ENCODE assay signal across 1 cellular context in the genomic region with DNA sequence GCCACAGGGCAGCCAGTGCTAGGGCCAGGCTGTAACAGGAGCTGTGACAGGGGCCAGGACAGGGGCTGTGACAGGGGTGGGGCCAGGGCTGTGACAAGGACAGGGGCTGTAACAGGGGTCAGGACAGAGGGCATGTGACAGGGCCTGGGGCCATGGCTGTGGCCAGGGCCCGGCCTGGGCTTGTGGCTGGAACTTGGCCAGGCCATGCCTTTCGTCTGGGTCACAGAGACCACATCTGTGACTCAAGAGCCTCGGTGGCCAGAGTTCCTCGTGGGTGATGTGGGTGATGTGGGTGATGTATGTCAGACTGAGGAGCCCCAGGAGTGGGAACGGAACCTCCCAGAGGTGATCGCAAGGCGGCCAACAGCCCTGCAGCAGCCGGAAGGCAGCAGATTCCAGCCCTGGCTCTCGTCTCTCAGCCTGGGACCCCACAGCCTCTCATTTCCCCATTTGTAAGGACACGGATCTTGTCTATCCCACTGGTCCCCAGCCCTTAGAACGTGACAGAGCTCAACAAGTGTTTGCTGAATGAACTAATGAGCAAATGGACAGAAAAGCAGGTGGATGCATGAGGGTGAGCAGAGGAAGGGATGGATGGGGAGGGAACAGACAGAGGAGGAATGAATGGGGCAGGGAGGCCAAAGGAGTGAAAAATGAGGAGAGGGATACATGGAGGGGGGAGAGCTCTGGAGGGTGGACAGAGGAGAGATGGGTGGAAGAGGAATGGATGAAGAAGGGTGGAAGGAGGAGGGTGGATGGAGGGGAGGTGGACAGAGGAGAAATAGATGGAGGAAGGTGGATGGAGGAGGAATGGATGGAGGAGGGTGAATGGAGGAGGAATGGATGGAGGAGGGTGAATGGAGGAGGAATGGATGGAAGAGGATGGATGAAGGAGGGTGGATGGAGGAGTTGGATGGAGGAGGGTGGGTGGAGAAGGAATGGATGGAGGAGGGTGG.
TF ChIP-seq lines count a peak whose summit lies in the region.

No MANE protein-coding gene starts in this region.

TF ChIP-seq in HepG2, 621 proteins besides CTCF, POLR2A, EP300 and RAD21 (continued from another document):
- no peak for TF ChIP-seq STAT5B (CRISPR knock-in tag; IDR thresholded peaks at IDR 0.05)
- TF ChIP-seq POLR2G (IDR thresholded peaks at IDR 0.05; ENCODE audit: low read depth, low read length), result no peak
- no peak for TF ChIP-seq ZNF720 (CRISPR knock-in tag; IDR thresholded peaks at IDR 0.05)
- no peak for TF ChIP-seq HNF4A (CRISPR knock-in tag; IDR thresholded peaks at IDR 0.05)
- no peak for TF ChIP-seq DPF2 (CRISPR knock-in tag; IDR thresholded peaks at IDR 0.05; ENCODE audit: borderline replicate concordance, low read depth)
- TF ChIP-seq REL (CRISPR knock-in tag; conservative IDR thresholded peaks at IDR 0.05), result no peak
- TF ChIP-seq, protein P1, sequence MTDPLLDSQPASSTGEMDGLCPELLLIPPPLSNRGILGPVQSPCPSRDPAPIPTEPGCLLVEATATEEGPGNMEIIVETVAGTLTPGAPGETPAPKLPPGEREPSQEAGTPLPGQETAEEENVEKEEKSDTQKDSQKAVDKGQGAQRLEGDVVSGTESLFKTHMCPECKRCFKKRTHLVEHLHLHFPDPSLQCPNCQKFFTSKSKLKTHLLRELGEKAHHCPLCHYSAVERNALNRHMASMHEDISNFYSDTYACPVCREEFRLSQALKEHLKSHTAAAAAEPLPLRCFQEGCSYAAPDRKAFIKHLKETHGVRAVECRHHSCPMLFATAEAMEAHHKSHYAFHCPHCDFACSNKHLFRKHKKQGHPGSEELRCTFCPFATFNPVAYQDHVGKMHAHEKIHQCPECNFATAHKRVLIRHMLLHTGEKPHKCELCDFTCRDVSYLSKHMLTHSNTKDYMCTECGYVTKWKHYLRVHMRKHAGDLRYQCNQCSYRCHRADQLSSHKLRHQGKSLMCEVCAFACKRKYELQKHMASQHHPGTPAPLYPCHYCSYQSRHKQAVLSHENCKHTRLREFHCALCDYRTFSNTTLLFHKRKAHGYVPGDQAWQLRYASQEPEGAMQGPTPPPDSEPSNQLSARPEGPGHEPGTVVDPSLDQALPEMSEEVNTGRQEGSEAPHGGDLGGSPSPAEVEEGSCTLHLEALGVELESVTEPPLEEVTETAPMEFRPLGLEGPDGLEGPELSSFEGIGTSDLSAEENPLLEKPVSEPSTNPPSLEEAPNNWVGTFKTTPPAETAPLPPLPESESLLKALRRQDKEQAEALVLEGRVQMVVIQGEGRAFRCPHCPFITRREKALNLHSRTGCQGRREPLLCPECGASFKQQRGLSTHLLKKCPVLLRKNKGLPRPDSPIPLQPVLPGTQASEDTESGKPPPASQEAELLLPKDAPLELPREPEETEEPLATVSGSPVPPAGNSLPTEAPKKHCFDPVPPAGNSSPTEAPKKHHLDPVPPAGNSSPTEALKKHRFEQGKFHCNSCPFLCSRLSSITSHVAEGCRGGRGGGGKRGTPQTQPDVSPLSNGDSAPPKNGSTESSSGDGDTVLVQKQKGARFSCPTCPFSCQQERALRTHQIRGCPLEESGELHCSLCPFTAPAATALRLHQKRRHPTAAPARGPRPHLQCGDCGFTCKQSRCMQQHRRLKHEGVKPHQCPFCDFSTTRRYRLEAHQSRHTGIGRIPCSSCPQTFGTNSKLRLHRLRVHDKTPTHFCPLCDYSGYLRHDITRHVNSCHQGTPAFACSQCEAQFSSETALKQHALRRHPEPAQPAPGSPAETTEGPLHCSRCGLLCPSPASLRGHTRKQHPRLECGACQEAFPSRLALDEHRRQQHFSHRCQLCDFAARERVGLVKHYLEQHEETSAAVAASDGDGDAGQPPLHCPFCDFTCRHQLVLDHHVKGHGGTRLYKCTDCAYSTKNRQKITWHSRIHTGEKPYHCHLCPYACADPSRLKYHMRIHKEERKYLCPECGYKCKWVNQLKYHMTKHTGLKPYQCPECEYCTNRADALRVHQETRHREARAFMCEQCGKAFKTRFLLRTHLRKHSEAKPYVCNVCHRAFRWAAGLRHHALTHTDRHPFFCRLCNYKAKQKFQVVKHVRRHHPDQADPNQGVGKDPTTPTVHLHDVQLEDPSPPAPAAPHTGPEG (CRISPR knock-in tag; IDR thresholded peaks at IDR 0.05), result no peak
- no peak for TF ChIP-seq ZNF629 (CRISPR knock-in tag; conservative IDR thresholded peaks at IDR 0.05)
- no peak for TF ChIP-seq ZNF260 (CRISPR knock-in tag; IDR thresholded peaks at IDR 0.05; ENCODE audit: borderline replicate concordance, low read depth)
- TF ChIP-seq PCBP2 (optimal IDR thresholded peaks at IDR 0.05; ENCODE audit: low read depth, low read length, poor library complexity, severe bottlenecking), result peak; percentile 67
- no peak for TF ChIP-seq MAZ (IDR thresholded peaks at IDR 0.05; ENCODE audit: borderline replicate concordance, low read depth, low read length)
- TF ChIP-seq MAZ (CRISPR knock-in tag; IDR thresholded peaks at IDR 0.05; ENCODE audit: low read depth), result no peak
- no peak for TF ChIP-seq SOX13 (IDR thresholded peaks at IDR 0.05)
- no peak for TF ChIP-seq SOX13 (CRISPR knock-in tag; conservative IDR thresholded peaks at IDR 0.05 in 1 of 2, IDR thresholded peaks at IDR 0.05 in 1 of 2)
- TF ChIP-seq, protein P2, sequence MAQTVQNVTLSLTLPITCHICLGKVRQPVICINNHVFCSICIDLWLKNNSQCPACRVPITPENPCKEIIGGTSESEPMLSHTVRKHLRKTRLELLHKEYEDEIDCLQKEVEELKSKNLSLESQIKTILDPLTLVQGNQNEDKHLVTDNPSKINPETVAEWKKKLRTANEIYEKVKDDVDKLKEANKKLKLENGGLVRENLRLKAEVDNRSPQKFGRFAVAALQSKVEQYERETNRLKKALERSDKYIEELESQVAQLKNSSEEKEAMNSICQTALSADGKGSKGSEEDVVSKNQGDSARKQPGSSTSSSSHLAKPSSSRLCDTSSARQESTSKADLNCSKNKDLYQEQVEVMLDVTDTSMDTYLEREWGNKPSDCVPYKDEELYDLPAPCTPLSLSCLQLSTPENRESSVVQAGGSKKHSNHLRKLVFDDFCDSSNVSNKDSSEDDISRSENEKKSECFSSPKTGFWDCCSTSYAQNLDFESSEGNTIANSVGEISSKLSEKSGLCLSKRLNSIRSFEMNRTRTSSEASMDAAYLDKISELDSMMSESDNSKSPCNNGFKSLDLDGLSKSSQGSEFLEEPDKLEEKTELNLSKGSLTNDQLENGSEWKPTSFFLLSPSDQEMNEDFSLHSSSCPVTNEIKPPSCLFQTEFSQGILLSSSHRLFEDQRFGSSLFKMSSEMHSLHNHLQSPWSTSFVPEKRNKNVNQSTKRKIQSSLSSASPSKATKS (CRISPR knock-in tag; IDR thresholded peaks at IDR 0.05), result no peak
- TF ChIP-seq, protein P3, sequence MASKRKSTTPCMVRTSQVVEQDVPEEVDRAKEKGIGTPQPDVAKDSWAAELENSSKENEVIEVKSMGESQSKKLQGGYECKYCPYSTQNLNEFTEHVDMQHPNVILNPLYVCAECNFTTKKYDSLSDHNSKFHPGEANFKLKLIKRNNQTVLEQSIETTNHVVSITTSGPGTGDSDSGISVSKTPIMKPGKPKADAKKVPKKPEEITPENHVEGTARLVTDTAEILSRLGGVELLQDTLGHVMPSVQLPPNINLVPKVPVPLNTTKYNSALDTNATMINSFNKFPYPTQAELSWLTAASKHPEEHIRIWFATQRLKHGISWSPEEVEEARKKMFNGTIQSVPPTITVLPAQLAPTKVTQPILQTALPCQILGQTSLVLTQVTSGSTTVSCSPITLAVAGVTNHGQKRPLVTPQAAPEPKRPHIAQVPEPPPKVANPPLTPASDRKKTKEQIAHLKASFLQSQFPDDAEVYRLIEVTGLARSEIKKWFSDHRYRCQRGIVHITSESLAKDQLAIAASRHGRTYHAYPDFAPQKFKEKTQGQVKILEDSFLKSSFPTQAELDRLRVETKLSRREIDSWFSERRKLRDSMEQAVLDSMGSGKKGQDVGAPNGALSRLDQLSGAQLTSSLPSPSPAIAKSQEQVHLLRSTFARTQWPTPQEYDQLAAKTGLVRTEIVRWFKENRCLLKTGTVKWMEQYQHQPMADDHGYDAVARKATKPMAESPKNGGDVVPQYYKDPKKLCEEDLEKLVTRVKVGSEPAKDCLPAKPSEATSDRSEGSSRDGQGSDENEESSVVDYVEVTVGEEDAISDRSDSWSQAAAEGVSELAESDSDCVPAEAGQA (IDR thresholded peaks at IDR 0.05; ENCODE audit: low read depth), result no peak
- TF ChIP-seq, protein P3 (CRISPR knock-in tag; IDR thresholded peaks at IDR 0.05; ENCODE audit: borderline replicate concordance), result no peak
- TF ChIP-seq KLF6 (CRISPR knock-in tag; IDR thresholded peaks at IDR 0.05), result no peak
- no peak for TF ChIP-seq GATA4 (IDR thresholded peaks at IDR 0.05; ENCODE audit: borderline replicate concordance, low read depth)
- TF ChIP-seq, protein P4, sequence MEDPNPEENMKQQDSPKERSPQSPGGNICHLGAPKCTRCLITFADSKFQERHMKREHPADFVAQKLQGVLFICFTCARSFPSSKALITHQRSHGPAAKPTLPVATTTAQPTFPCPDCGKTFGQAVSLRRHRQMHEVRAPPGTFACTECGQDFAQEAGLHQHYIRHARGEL (CRISPR knock-in tag; IDR thresholded peaks at IDR 0.05), result no peak
- no peak for TF ChIP-seq ZFAT (CRISPR knock-in tag; conservative IDR thresholded peaks at IDR 0.05)
